ENCODE assay signal across 8 cellular contexts in genomic region chr18:22813648-22814328, GRCh38.
DNase-seq lines count a peak whose midpoint lies in the region; ATAC-seq and TF ChIP-seq lines count a peak whose summit lies in the region.

No MANE protein-coding gene starts in this region.

- no peak overlapping the region for H3K4me3 ChIP-seq in neural progenitor cell

- no peaks in the 10 kb centered on the region for H3K9me3 ChIP-seq in neural progenitor cell (ENCODE audit: low read depth)

- no peaks in the 10 kb centered on the region for H3K79me2 ChIP-seq in neural progenitor cell (ENCODE audit: low read depth)

- TF ChIP-seq CTCF in CD14-positive monocyte (IDR thresholded peaks at IDR 0.05) (peak; percentile 14), GM13976 (IDR thresholded peaks at IDR 0.05; ENCODE audit: borderline replicate concordance, control extremely low read depth, extremely low read depth, insufficient read depth, missing control alignments) (peak; percentile 36), neural progenitor cell (IDR thresholded peaks at IDR 0.05) (peak; percentile 86)

- H3K4me1 Mint-ChIP-seq in CD14-positive monocyte, result no peaks in the 10 kb centered on the region
- peaks cover 27% of the 10 kb centered on the region for H3K4me1 Mint-ChIP-seq in neural progenitor cell

- in situ Hi-C loops in GM13976 (cut with MboI; ENCODE audit: low sequenced_read_pairs, unreplicated experiment), result loop anchor here (25.0 kb wide), 2 partner anchors 174 to 574 kb away; no protein-coding TSS in a partner anchor

- intact Hi-C loops in CD14-positive monocyte (cut with micrococcal nuclease), result no loop called here

- no peak overlapping the region for H3K27ac ChIP-seq in neural progenitor cell

- peaks cover 0 to 7% (median 6%) of the 10 kb centered on the region in 3 donors for H3K27me3 Mint-ChIP-seq in CD14-positive monocyte (ENCODE audit: low read depth in 3 of 3)
- H3K27me3 Mint-ChIP-seq in neural progenitor cell (ENCODE audit: insufficient read depth, low read depth), result peaks cover 2% of the 10 kb centered on the region

- peak overlapping the region; percentile 79 for H2AFZ ChIP-seq in neural progenitor cell (replicated peaks)

- H4K20me1 ChIP-seq in neural progenitor cell (ENCODE audit: low read depth), result no peaks in the 10 kb centered on the region

- H3K36me3 ChIP-seq in neural progenitor cell, result no peaks in the 10 kb centered on the region

- H3K4me2 ChIP-seq in neural progenitor cell, result no peak overlapping the region

- H3K27ac Mint-ChIP-seq in CD14-positive monocyte, result no peak overlapping the region
- no peak overlapping the region for H3K27ac Mint-ChIP-seq in neural progenitor cell

- H3K27me3 ChIP-seq in neural progenitor cell, result no peaks in the 10 kb centered on the region

- H3K4me1 ChIP-seq in neural progenitor cell, result peaks cover 6% of the 10 kb centered on the region

- no peaks in the 10 kb centered on the region for H3K36me3 Mint-ChIP-seq in CD14-positive monocyte
- no peaks in the 10 kb centered on the region for H3K36me3 Mint-ChIP-seq in neural progenitor cell

- no peak for ATAC-seq in GM21576 (IDR thresholded peaks at IDR 0.05; ENCODE audit: unreplicated experiment)

- no peaks in the 10 kb centered on the region for H3F3A ChIP-seq in neural progenitor cell (ENCODE audit: low read depth)

- no peak overlapping the region for H3K9ac ChIP-seq in neural progenitor cell

- DNase-seq in CD14-positive monocyte (ENCODE audit: low spot score), result no peak
- DNase-seq in GM13976 (ENCODE audit: low spot score), result peak; percentile 36
- peak; percentile 53 for DNase-seq in NCI-H748 (lab: John Stamatoyannopoulos, UW; ENCODE audit: unreplicated experiment)
- peak; percentile 74 for DNase-seq in dermis blood vessel endothelial cell
- peak; percentile 60 for DNase-seq in neural progenitor cell (ENCODE audit: low spot score)
- no peak for DNase-seq in NCI-H1048 (lab: John Stamatoyannopoulos, UW)
- no peak for DNase-seq in activated CD4-positive, alpha-beta T cell treated with anti-CD3 and anti-CD28 coated beads, Interleukin-2, amount 50 U/mL, for 48 hours

- H3K4me3 Mint-ChIP-seq in CD14-positive monocyte (no peak overlapping the region), neural progenitor cell (no peak overlapping the region)

- no peaks in the 10 kb centered on the region for H3K9me3 Mint-ChIP-seq in CD14-positive monocyte
- peaks cover 2% of the 10 kb centered on the region for H3K9me3 Mint-ChIP-seq in neural progenitor cell

Comparison
In these comparisons a context has a peak if more than half of its experiments do, and no peak if none do; other contexts are left out.
1. DNase-seq: peak in GM13976 (single experiment), NCI-H748 (single experiment), dermis blood vessel endothelial cell (single experiment) and neural progenitor cell (single experiment); none in CD14-positive monocyte (single experiment), NCI-H1048 (single experiment) and activated CD4-positive, alpha-beta T cell treated with anti-CD3 and anti-CD28 coated beads, Interleukin-2, amount 50 U/mL, for 48 hours (0 of 2).
2. CTCF ChIP-seq: peak in every context shown above with its lines; median percentile 86 in neural progenitor cell; 36 in GM13976; 14 in CD14-positive monocyte.